Comparison of ENCODE assay signal across 10 cellular contexts in genomic region chrX:23883737-23884354, GRCh38. TPM values are rescaled to one million over a fixed set of nuclear protein-coding genes. Genes with fewer than 3 reads are reported as not detected.
A peak's percentile ranks its signal among the peaks of the same experiment; 100 is the strongest.
DNase-seq lines count a peak whose midpoint lies in the region; ATAC-seq and TF ChIP-seq lines count a peak whose summit lies in the region.
"Had no signal": no experiment of that assay in that cellular context is flagged by ENCODE, and none has a peak within 500 bp of the region (broad histone marks: within the 10 kb centered on the region; RNA-seq: fewer than 3 reads in every experiment).

No MANE protein-coding gene starts in this region.

- no peak for ATAC-seq in HG03378 (IDR thresholded peaks at IDR 0.05; ENCODE audit: unreplicated experiment)
- ATAC-seq in GM18498 (IDR thresholded peaks at IDR 0.05; ENCODE audit: unreplicated experiment), result no peak

- H3K4me3 ChIP-seq in dorsolateral prefrontal cortex, result no peak overlapping the region

- peak overlapping the region; percentile 4 for H3K4me3 Mint-ChIP-seq in osteocyte (ENCODE audit: unreplicated experiment)

- TF ChIP-seq CTCF in osteocyte (IDR thresholded peaks at IDR 0.05), result no peak
- TF ChIP-seq CTCF in dorsolateral prefrontal cortex (IDR thresholded peaks at IDR 0.05 in 54 of 56, conservative IDR thresholded peaks at IDR 0.05 in 2 of 56; ENCODE audit: low read depth in 1 of 56, partially characterized antibody in 56 of 56), result no peak

- peaks cover 52% of the 10 kb centered on the region for H3K4me1 Mint-ChIP-seq in osteocyte (ENCODE audit: unreplicated experiment)

- peak overlapping the region; percentile 86 for H3K27ac Mint-ChIP-seq in osteocyte (ENCODE audit: unreplicated experiment)

- H3K27me3 ChIP-seq in dorsolateral prefrontal cortex, result peaks cover 0 to 37% (median 5%) of the 10 kb centered on the region in 45 donors
- H3K27me3 ChIP-seq: neutrophil had no signal

- H3K36me3 Mint-ChIP-seq in osteocyte (ENCODE audit: unreplicated experiment), result no peaks in the 10 kb centered on the region

- peak overlapping the region in 1 of 59 donors; percentile 5 for H3K27ac ChIP-seq in dorsolateral prefrontal cortex
- H3K27ac ChIP-seq: 22Rv1 had no signal

- intact Hi-C loops in dorsolateral prefrontal cortex (cut with DNase I), result no loop called here

- no peaks in the 10 kb centered on the region for H3K27me3 Mint-ChIP-seq in osteocyte (ENCODE audit: unreplicated experiment)

- DNase-seq in DMS 273 (lab: John Stamatoyannopoulos, UW; ENCODE audit: unreplicated experiment) (peak; percentile 49), DMS 273 treated with DMSO at 0.1 percent for 48 hours (lab: John Stamatoyannopoulos, UW) (no peak), NCI-H69 (lab: John Stamatoyannopoulos, UW) (peak; percentile 55), dermis blood vessel endothelial cell (peak; percentile 55), osteocyte (ENCODE audit: extremely low spot score, unreplicated experiment) (no peak), dorsolateral prefrontal cortex (no peak)

- no peaks in the 10 kb centered on the region for H3K9me3 Mint-ChIP-seq in osteocyte (ENCODE audit: unreplicated experiment)

RNA-seq across cellular contexts. Expression of gene APOO, which starts 23.9 kb away (rescaled TPM):
- 5.6 and 10.9 TPM in 2 replicates for total RNA-seq in dermis blood vessel endothelial cell
- total RNA-seq in osteocyte, result 35.4 and 47.4 TPM in 2 replicates
- 100 to 1,000 TPM in 17 of 120 experiments, 10 to 100 TPM in 103; 29.9 to 113 (median 77.0) TPM for total RNA-seq in dorsolateral prefrontal cortex

RNA-seq across cellular contexts. Expression of gene CXorf58, which starts 24.0 kb away (rescaled TPM):
- total RNA-seq in dermis blood vessel endothelial cell, result 0.05 TPM in 1 of 2 replicates, not detected in the other
- not detected in 2 replicates for total RNA-seq in osteocyte
- total RNA-seq in dorsolateral prefrontal cortex, result 1 to 10 TPM in 3 of 120 experiments, under 1 TPM in 16, not detected in 101; 0.26 to 1.4 (median 0.51) TPM

Comparison
In these comparisons a context has a peak if more than half of its experiments do, and no peak if none do; other contexts are left out.
1. DNase-seq: peak in DMS 273 (single experiment), NCI-H69 (single experiment) and dermis blood vessel endothelial cell (single experiment); none in DMS 273 treated with DMSO at 0.1 percent for 48 hours (single experiment), osteocyte (single experiment) and dorsolateral prefrontal cortex (0 of 10).